Comparison of ENCODE assay signal across 10 cellular contexts in the genomic region with DNA sequence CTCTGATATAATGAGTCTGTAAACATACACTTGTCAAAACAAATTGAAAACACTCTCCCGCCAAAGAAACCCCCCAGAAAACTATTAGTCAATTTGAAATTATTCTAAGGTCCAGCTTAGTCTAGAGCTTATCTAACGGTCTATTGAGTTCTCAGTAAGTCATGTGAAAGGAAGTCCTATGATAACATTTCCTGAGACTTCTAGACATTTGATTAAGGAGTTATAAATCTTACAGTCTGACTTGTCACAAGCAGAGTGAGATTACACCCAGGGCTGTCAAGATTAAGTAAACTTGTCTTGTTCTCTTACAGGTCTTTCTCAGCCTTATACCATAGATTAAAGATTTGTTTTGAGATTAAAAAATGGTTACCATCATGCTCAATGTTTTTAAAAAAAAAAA.
DNase-seq lines count a peak whose midpoint lies in the region; ATAC-seq and TF ChIP-seq lines count a peak whose summit lies in the region.
"Had no signal": no experiment of that assay in that cellular context is flagged by ENCODE, and none has a peak within 500 bp of the region (broad histone marks: within the 10 kb centered on the region; RNA-seq: fewer than 3 reads in every experiment).

No MANE protein-coding gene starts in this region.

- peaks cover 3% of the 10 kb centered on the region for H3K9me3 Mint-ChIP-seq in activated T-cell treated with anti-CD3 and anti-CD28 coated beads, Interleukin-2, amount 50 U/mL, for 24 hours
- H3K9me3 Mint-ChIP-seq in central memory CD8-positive, alpha-beta T cell = no peaks in the 10 kb centered on the region
- H3K9me3 Mint-ChIP-seq in stimulated activated naive B cell treated with anti-CD40 and anti-IgM and Interleukin-4, amounts not matched to agents 10 μg/mL and 1 μg/mL and 100 μg/mL, for 72 hours = peaks cover 3 to 6% of the 10 kb centered on the region in 2 donors

- intact Hi-C loops in breast epithelium (cut with DNase I; ENCODE audit: low total_unique reads) = no loop called here

- H3K9me3 ChIP-seq in breast epithelium = no peaks in the 10 kb centered on the region

- no peaks in the 10 kb centered on the region for H3K27me3 ChIP-seq in breast epithelium

- no peak overlapping the region for H3K4me3 ChIP-seq in breast epithelium

- H3K27ac ChIP-seq in breast epithelium = no peak overlapping the region

- peaks cover 92% of the 10 kb centered on the region for H3K4me1 Mint-ChIP-seq in activated T-cell treated with anti-CD3 and anti-CD28 coated beads, Interleukin-2, amount 50 U/mL, for 24 hours (ENCODE audit: low read depth)
- peaks cover 40% of the 10 kb centered on the region for H3K4me1 Mint-ChIP-seq in central memory CD8-positive, alpha-beta T cell
- H3K4me1 Mint-ChIP-seq in stimulated activated naive B cell treated with anti-CD40 and anti-IgM and Interleukin-4, amounts not matched to agents 10 μg/mL and 1 μg/mL and 100 μg/mL, for 72 hours = peaks cover 50 to 77% of the 10 kb centered on the region in 2 donors

- ATAC-seq in HG03045 (IDR thresholded peaks at IDR 0.05; ENCODE audit: unreplicated experiment) = peak; percentile 0
- ATAC-seq in central memory CD8-positive, alpha-beta T cell (replicated peaks; ENCODE audit: extremely low read depth, poor library complexity, severe bottlenecking) = peak; percentile 34
- ATAC-seq in stimulated activated naive B cell treated with anti-CD40 and anti-IgM and Interleukin-4, amounts not matched to agents 10 μg/mL and 1 μg/mL and 100 μg/mL, for 72 hours (replicated peaks) = peak; percentile 52 to 60
- no peak for ATAC-seq in GM21786 (IDR thresholded peaks at IDR 0.05; ENCODE audit: unreplicated experiment)

- H3K4me3 Mint-ChIP-seq in activated T-cell treated with anti-CD3 and anti-CD28 coated beads, Interleukin-2, amount 50 U/mL, for 24 hours = peak overlapping the region; percentile 77
- H3K4me3 Mint-ChIP-seq in central memory CD8-positive, alpha-beta T cell = peak overlapping the region; percentile 83
- peak overlapping the region; percentile 82 to 87 for H3K4me3 Mint-ChIP-seq in stimulated activated naive B cell treated with anti-CD40 and anti-IgM and Interleukin-4, amounts not matched to agents 10 μg/mL and 1 μg/mL and 100 μg/mL, for 72 hours

- TF ChIP-seq CTCF in breast epithelium (IDR thresholded peaks at IDR 0.05) = no peak

- DNase-seq in activated T-cell treated with anti-CD3 and anti-CD28 coated beads, Interleukin-2, amount 50 U/mL, for 24 hours = no peak
- no peak for DNase-seq in activated T-cell treated with anti-CD3 and anti-CD28 coated beads, Interleukin-2, amount 50 U/mL, for 48 hours
- DNase-seq in central memory CD8-positive, alpha-beta T cell (ENCODE audit: low spot score in 2 of 2) = no peak
- DNase-seq in stimulated activated naive B cell treated with anti-CD40 and anti-IgM and Interleukin-4, amounts not matched to agents 10 μg/mL and 1 μg/mL and 100 μg/mL, for 72 hours = no peak
- DNase-seq in HT-29 (ENCODE audit: low spot score) = no peak
- DNase-seq in breast epithelium (ENCODE audit: low spot score in 2 of 2) = no peak
- DNase-seq: KG1, SIG-M5 had no signal

- H3K36me3 Mint-ChIP-seq in activated T-cell treated with anti-CD3 and anti-CD28 coated beads, Interleukin-2, amount 50 U/mL, for 24 hours (ENCODE audit: low read depth) = peaks cover 35% of the 10 kb centered on the region
- H3K36me3 Mint-ChIP-seq in central memory CD8-positive, alpha-beta T cell (ENCODE audit: insufficient read depth) = peaks cover 23% of the 10 kb centered on the region
- peaks cover 15 to 32% of the 10 kb centered on the region in 2 donors for H3K36me3 Mint-ChIP-seq in stimulated activated naive B cell treated with anti-CD40 and anti-IgM and Interleukin-4, amounts not matched to agents 10 μg/mL and 1 μg/mL and 100 μg/mL, for 72 hours

- no peaks in the 10 kb centered on the region for H3K27me3 Mint-ChIP-seq in activated T-cell treated with anti-CD3 and anti-CD28 coated beads, Interleukin-2, amount 50 U/mL, for 24 hours
- H3K27me3 Mint-ChIP-seq in central memory CD8-positive, alpha-beta T cell = no peaks in the 10 kb centered on the region
- H3K27me3 Mint-ChIP-seq in stimulated activated naive B cell treated with anti-CD40 and anti-IgM and Interleukin-4, amounts not matched to agents 10 μg/mL and 1 μg/mL and 100 μg/mL, for 72 hours = no peaks in the 10 kb centered on the region

- no peak for TF ChIP-seq POLR2A in breast epithelium (IDR thresholded peaks at IDR 0.05)

- H3K4me1 ChIP-seq in breast epithelium = no peaks in the 10 kb centered on the region

- H3K27ac Mint-ChIP-seq in activated T-cell treated with anti-CD3 and anti-CD28 coated beads, Interleukin-2, amount 50 U/mL, for 24 hours = peak overlapping the region; percentile 98
- peak overlapping the region; percentile 85 for H3K27ac Mint-ChIP-seq in central memory CD8-positive, alpha-beta T cell (ENCODE audit: low read depth)
- peak overlapping the region; percentile 97 for H3K27ac Mint-ChIP-seq in stimulated activated naive B cell treated with anti-CD40 and anti-IgM and Interleukin-4, amounts not matched to agents 10 μg/mL and 1 μg/mL and 100 μg/mL, for 72 hours

- H3K36me3 ChIP-seq in breast epithelium = no peaks in the 10 kb centered on the region
